In genomic region chr17:61404702-61405046, GRCh38 we compare ENCODE assay signal across 10 cellular contexts. TPM values are rescaled to one million over a fixed set of nuclear protein-coding genes. Genes with fewer than 3 reads are reported as not detected.
DNase-seq lines count a peak whose midpoint lies in the region; ATAC-seq and TF ChIP-seq lines count a peak whose summit lies in the region.
"Had no signal": no experiment of that assay in that cellular context is flagged by ENCODE, and none has a peak within 500 bp of the region (broad histone marks: within the 10 kb centered on the region; RNA-seq: fewer than 3 reads in every experiment).

No MANE protein-coding gene starts in this region.

- no peaks in the 10 kb centered on the region for H3K9me3 ChIP-seq in colonic mucosa
- H3K9me3 ChIP-seq in lower lobe of right lung: no peaks in the 10 kb centered on the region
- H3K9me3 ChIP-seq in testis: no peaks in the 10 kb centered on the region
- H3K9me3 ChIP-seq: HAP-1 had no signal

- peak overlapping the region; percentile 13 for H3K4me3 ChIP-seq in colonic mucosa
- H3K4me3 ChIP-seq in lower lobe of right lung: peak overlapping the region; percentile 67
- peak overlapping the region; percentile 45 to 78 for H3K4me3 ChIP-seq in testis
- H3K4me3 ChIP-seq: HAP-1 had no signal

- TF ChIP-seq POLR2A in testis (IDR thresholded peaks at IDR 0.05): no peak

- no peaks in the 10 kb centered on the region for H3K9me3 Mint-ChIP-seq in activated CD4-positive, alpha-beta T cell treated with anti-CD3 and anti-CD28 coated beads, Interleukin-2, amount 10 ng/mL, durations not matched to agents 24 days and 14 days

- peaks cover 10% of the 10 kb centered on the region for H3K4me1 Mint-ChIP-seq in activated CD4-positive, alpha-beta T cell treated with anti-CD3 and anti-CD28 coated beads, Interleukin-2, amount 10 ng/mL, durations not matched to agents 24 days and 14 days

- H3K36me3 ChIP-seq in colonic mucosa: no peaks in the 10 kb centered on the region
- peaks cover 36% of the 10 kb centered on the region for H3K36me3 ChIP-seq in lower lobe of right lung
- H3K36me3 ChIP-seq in testis (ENCODE audit: low read depth, missing control alignments): no peaks in the 10 kb centered on the region

- TF ChIP-seq CTCF in colonic mucosa (IDR thresholded peaks at IDR 0.05): no peak
- TF ChIP-seq CTCF in lower lobe of right lung (IDR thresholded peaks at IDR 0.05): no peak
- no peak for TF ChIP-seq CTCF in testis (IDR thresholded peaks at IDR 0.05)

- H3K27ac ChIP-seq in colonic mucosa (no peak overlapping the region), lower lobe of right lung (peak overlapping the region; percentile 89), testis (peak overlapping the region; percentile 94 to 95)

- DNase-seq in activated CD4-positive, alpha-beta T cell treated with anti-CD3 and anti-CD28 coated beads, Interleukin-2, amount 10 ng/mL, durations not matched to agents 24 days and 14 days: no peak
- no peak for DNase-seq in activated CD4-positive, alpha-beta T cell treated with anti-CD3 and anti-CD28 coated beads for 1 hour
- DNase-seq in colonic mucosa (no peak), lower lobe of right lung (no peak), testis (no peak), pons (ENCODE audit: low spot score) (no peak)
- DNase-seq in activated CD4-positive, alpha-beta T cell treated with anti-CD3 and anti-CD28 coated beads for 48 hours: no peak
- DNase-seq: GF-D8 had no signal

- H3K27me3 ChIP-seq in colonic mucosa (peaks cover 82% of the 10 kb centered on the region), lower lobe of right lung (ENCODE audit: low read depth) (peaks cover 89% of the 10 kb centered on the region), testis (no peaks in the 10 kb centered on the region)

- 10 to 11% methylated on average over 10 to 26 of the region's 29 CpGs for WGBS in testis, 2 donors

- H3K36me3 Mint-ChIP-seq in activated CD4-positive, alpha-beta T cell treated with anti-CD3 and anti-CD28 coated beads, Interleukin-2, amount 10 ng/mL, durations not matched to agents 24 days and 14 days (ENCODE audit: low read depth): peaks cover 1% of the 10 kb centered on the region

- intact Hi-C loops in activated CD4-positive, alpha-beta T cell treated with anti-CD3 and anti-CD28 coated beads, Interleukin-2, amount 10 ng/mL, durations not matched to agents 24 days and 14 days (cut with micrococcal nuclease): no loop called here
- intact Hi-C loops in colonic mucosa (cut with DNase I) (no loop called here), lower lobe of right lung (cut with DNase I) (no loop called here), testis (cut with DNase I; ENCODE audit: low total_unique reads) (loop anchor here (10.0 kb wide), 1 partner anchor 150 kb away; no protein-coding TSS in a partner anchor)

- ATAC-seq in lower lobe of right lung: no peak
- ATAC-seq in HG02981 (IDR thresholded peaks at IDR 0.05; ENCODE audit: unreplicated experiment): no peak

- H3K27me3 Mint-ChIP-seq in activated CD4-positive, alpha-beta T cell treated with anti-CD3 and anti-CD28 coated beads, Interleukin-2, amount 10 ng/mL, durations not matched to agents 24 days and 14 days: peaks cover 69% of the 10 kb centered on the region

- H3K27ac Mint-ChIP-seq in activated CD4-positive, alpha-beta T cell treated with anti-CD3 and anti-CD28 coated beads, Interleukin-2, amount 10 ng/mL, durations not matched to agents 24 days and 14 days: no peak overlapping the region

- H3K9ac ChIP-seq in colonic mucosa (ENCODE audit: low read depth in 2 of 2, low read length in 2 of 2): peak overlapping the region in 1 of 2 donors; percentile 55

- H3K4me3 Mint-ChIP-seq in activated CD4-positive, alpha-beta T cell treated with anti-CD3 and anti-CD28 coated beads, Interleukin-2, amount 10 ng/mL, durations not matched to agents 24 days and 14 days: peak overlapping the region; percentile 23

- H3K4me1 ChIP-seq in colonic mucosa (no peaks in the 10 kb centered on the region), lower lobe of right lung (peaks cover 47% of the 10 kb centered on the region), testis (peaks cover 13% of the 10 kb centered on the region)

RNA-seq across cellular contexts. Expression of gene TBX2, which starts 5.0 kb away (rescaled TPM):
- not detected in 2 replicates for total RNA-seq in activated CD4-positive, alpha-beta T cell treated with anti-CD3 and anti-CD28 coated beads, Interleukin-2, amount 10 ng/mL, durations not matched to agents 24 days and 14 days
- 1 to 10 TPM; 5.0 to 5.3 TPM for total RNA-seq in colonic mucosa
- total RNA-seq in lower lobe of right lung: 83.3 TPM
- 10 to 100 TPM; 20.1 to 29.6 TPM for total RNA-seq in testis
- polyA plus RNA-seq in testis (ENCODE audit: insufficient read depth, low read depth, low replicate concordance): 14.8 TPM

RNA-seq across cellular contexts. Expression of gene TBX4, which starts 47.5 kb away (rescaled TPM):
- not detected in 2 replicates for total RNA-seq in activated CD4-positive, alpha-beta T cell treated with anti-CD3 and anti-CD28 coated beads, Interleukin-2, amount 10 ng/mL, durations not matched to agents 24 days and 14 days
- total RNA-seq in colonic mucosa: not detected
- 22.3 TPM for total RNA-seq in lower lobe of right lung
- 1 to 10 TPM; 1.5 to 1.7 TPM for total RNA-seq in testis
- 3.2 TPM for polyA plus RNA-seq in testis (ENCODE audit: insufficient read depth, low read depth, low replicate concordance)

Comparison
In these comparisons a context has a peak if more than half of its experiments do, and no peak if none do; other contexts are left out.
1. H3K4me3 ChIP-seq: peak in every context shown above with its lines; median percentile 67 in lower lobe of right lung; 62 in testis; 13 in colonic mucosa.